13 cellular contexts compared by ENCODE assay signal in the genomic region with DNA sequence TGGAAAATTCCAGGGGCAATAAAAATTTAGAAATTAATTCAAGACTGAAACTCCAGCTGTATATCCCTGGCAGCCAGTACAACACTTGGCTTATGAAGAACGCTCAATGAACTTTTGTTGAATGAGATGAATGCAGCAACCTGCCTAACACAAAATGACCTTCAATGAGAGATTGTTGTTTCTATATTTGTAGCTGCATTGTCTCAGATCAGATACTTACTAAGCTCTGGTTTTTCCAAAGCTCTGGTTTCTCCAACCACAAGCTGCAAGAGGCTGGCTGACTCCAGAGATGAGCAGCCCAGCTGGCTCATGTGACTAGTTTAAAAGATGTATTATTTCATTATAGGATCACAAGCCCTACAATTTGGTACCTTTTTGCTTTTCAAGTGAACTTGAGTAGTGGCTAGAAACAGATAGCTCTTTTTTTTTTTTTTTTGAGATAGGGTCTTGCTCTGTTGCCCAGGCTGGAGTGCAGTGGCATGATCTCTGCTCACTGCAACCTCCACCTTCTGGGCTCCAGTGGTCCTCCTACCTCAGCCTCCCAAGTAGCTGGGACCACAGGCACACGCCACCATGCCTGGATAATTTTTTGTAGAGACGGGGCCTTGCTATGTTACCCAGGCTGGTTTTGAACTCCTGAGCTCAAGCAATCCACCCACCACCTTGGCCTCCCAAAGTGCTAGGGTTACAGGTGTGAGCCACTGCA. TPM values are rescaled to one million over a fixed set of nuclear protein-coding genes. Genes with fewer than 3 reads are reported as not detected.
DNase-seq lines count a peak whose midpoint lies in the region; ATAC-seq and TF ChIP-seq lines count a peak whose summit lies in the region.
"Had no signal": no experiment of that assay in that cellular context is flagged by ENCODE, and none has a peak within 500 bp of the region (broad histone marks: within the 10 kb centered on the region; RNA-seq: fewer than 3 reads in every experiment).

No MANE protein-coding gene starts in this region.

- TF ChIP-seq CTCF in cardiac muscle cell (IDR thresholded peaks at IDR 0.05; ENCODE audit: low read depth, low read length), result no peak
- TF ChIP-seq CTCF in choroid plexus epithelial cell (conservative IDR thresholded peaks at IDR 0.05; ENCODE audit: low read depth, low read length), result no peak
- no peak for TF ChIP-seq CTCF in vagina (IDR thresholded peaks at IDR 0.05)

- no peak for TF ChIP-seq POLR2A in vagina (IDR thresholded peaks at IDR 0.05)

- H3K27ac ChIP-seq in cardiac muscle cell (peak overlapping the region; percentile 62), muscle layer of colon (ENCODE audit: low read depth, low read length) (peak overlapping the region; percentile 49), vagina (peak overlapping the region; percentile 84)

- ATAC-seq in HG03520 (IDR thresholded peaks at IDR 0.05; ENCODE audit: unreplicated experiment), result no peak

- H3K36me3 ChIP-seq in cardiac muscle cell (no peaks in the 10 kb centered on the region), muscle layer of colon (ENCODE audit: insufficient read depth, low read length) (peaks cover 8% of the 10 kb centered on the region), vagina (no peaks in the 10 kb centered on the region)

- H3K4me3 ChIP-seq in cardiac muscle cell, result no peak overlapping the region
- H3K4me3 ChIP-seq in choroid plexus epithelial cell (ENCODE audit: low read depth, low read length), result no peak overlapping the region
- no peak overlapping the region for H3K4me3 ChIP-seq in muscle layer of colon (ENCODE audit: low read depth in 1 of 2, low read length in 2 of 2)
- H3K4me3 ChIP-seq in vagina, result no peak overlapping the region

- peak overlapping the region; percentile 24 for H3K9ac ChIP-seq in muscle layer of colon (ENCODE audit: low read length)

- intact Hi-C loops in cardiac septum (cut with DNase I), result loop anchor here (5.0 to 10.0 kb wide), 2 partner anchors 100 to 267 kb away; a partner anchor contains a TSS
- intact Hi-C loops in vagina (cut with DNase I), result no loop called here

- H3K27me3 ChIP-seq in cardiac muscle cell, result no peaks in the 10 kb centered on the region
- no peaks in the 10 kb centered on the region for H3K27me3 ChIP-seq in muscle layer of colon (ENCODE audit: control insufficient read depth in 1 of 2, insufficient read depth in 2 of 2, low read length in 2 of 2)
- H3K27me3 ChIP-seq in vagina, result no peaks in the 10 kb centered on the region

- H3K4me1 ChIP-seq in cardiac muscle cell (ENCODE audit: low read depth) (peaks cover 11% of the 10 kb centered on the region), muscle layer of colon (ENCODE audit: insufficient read depth, low read length) (peaks cover 54% of the 10 kb centered on the region), vagina (peaks cover 58% of the 10 kb centered on the region)

- H3K9me3 ChIP-seq in cardiac muscle cell (ENCODE audit: low read depth) (no peaks in the 10 kb centered on the region), muscle layer of colon (ENCODE audit: low read length) (no peaks in the 10 kb centered on the region), vagina (no peaks in the 10 kb centered on the region)

- DNase-seq in cardiac muscle cell (ENCODE audit: low read depth in 1 of 2, low spot score in 1 of 2), result peak in 1 of 2 donors; percentile 45
- no peak for DNase-seq in cardiac septum (ENCODE audit: low spot score)
- DNase-seq in choroid plexus epithelial cell (ENCODE audit: low read depth), result peak; percentile 66
- no peak for DNase-seq in vagina (ENCODE audit: extremely low spot score in 2 of 2)
- DNase-seq in activated CD8-positive, alpha-beta memory T cell treated with anti-CD3 and anti-CD28 coated beads, Interleukin-2, amount 50 U/mL, for 4 hours, result no peak
- no peak for DNase-seq in NCI-H526 (lab: John Stamatoyannopoulos, UW)
- DNase-seq: activated CD4-positive, CD25-positive, alpha-beta regulatory T cell treated with anti-CD3 and anti-CD28 coated beads, Interleukin-2, amount 50 U/mL, for 72 hours; activated naive CD4-positive, alpha-beta T cell treated with anti-CD3 and anti-CD28 coated beads, Interleukin-2, amount 50 U/mL, for 16 hours; KBM-7; NCI-H2171; occipital lobe had no signal

RNA-seq across cellular contexts. Expression of a gene that starts 57.4 kb away (rescaled TPM):
- total RNA-seq in cardiac muscle cell (19.7 and 127 TPM in 2 replicates), cardiac septum (13.5 TPM), vagina (13.3 TPM)
- 21.3 and 23.2 TPM in 2 replicates for polyA plus RNA-seq in cardiac muscle cell
